8 cellular contexts compared by ENCODE assay signal in genomic region chr7:122143751-122144711, GRCh38. TPM values are rescaled to one million over a fixed set of nuclear protein-coding genes. Genes with fewer than 3 reads are reported as not detected.
DNase-seq lines count a peak whose midpoint lies in the region; ATAC-seq and TF ChIP-seq lines count a peak whose summit lies in the region.

Gene AASS (minus strand): TSS chr7:122144249. CDS start chr7:122133726, 10,523 bp downstream.

- no peaks in the 10 kb centered on the region for H3K27me3 ChIP-seq in skeletal muscle satellite cell (ENCODE audit: control insufficient read depth, insufficient read depth, low read length)

- peak; percentile 100 for ATAC-seq in HG02870 (IDR thresholded peaks at IDR 0.05; ENCODE audit: unreplicated experiment)

- DNase-seq in GM13976 (ENCODE audit: low spot score) (peak; percentile 82), NCI-H1930 (lab: John Stamatoyannopoulos, UW) (peak; percentile 84 to 88), caudate nucleus (lab: John Stamatoyannopoulos, UW) (peak; percentile 55 to 99 (median 96)), iPS-NIHi11 (ENCODE audit: low spot score) (peak; percentile 97), GF-D8 (lab: John Stamatoyannopoulos, UW) (no peak)
- peak; percentile 43 for DNase-seq in activated CD4-positive, CD25-positive, alpha-beta regulatory T cell treated with anti-CD3 and anti-CD28 coated beads, Interleukin-2, amount 50 U/mL, for 16 hours (ENCODE audit: low read depth, low spot score)

- H3K4me2 ChIP-seq in skeletal muscle satellite cell (ENCODE audit: low read length), result peak within 1 kb of the TSS; percentile 87

- H3K9ac ChIP-seq in skeletal muscle satellite cell (ENCODE audit: low read depth, low read length), result peak within 1 kb of the TSS; percentile 84

- peak within 1 kb of the TSS; percentile 87 for H3K27ac ChIP-seq in caudate nucleus (ENCODE audit: low read depth, low read length)

- peak within 1 kb of the TSS; percentile 88 for H3K4me3 ChIP-seq in skeletal muscle satellite cell (ENCODE audit: low read length)

- TF ChIP-seq CTCF in GM13976 (IDR thresholded peaks at IDR 0.05; ENCODE audit: borderline replicate concordance, control extremely low read depth, extremely low read depth, insufficient read depth, missing control alignments), result no peak

- in situ Hi-C loops in GM13976 (cut with MboI; ENCODE audit: low sequenced_read_pairs, unreplicated experiment), result no loop called here

- no peaks in the 10 kb centered on the region for H3K9me3 ChIP-seq in skeletal muscle satellite cell (replicated peaks; ENCODE audit: low read length)

- no peaks in the 10 kb centered on the region for H3K36me3 ChIP-seq in skeletal muscle satellite cell (ENCODE audit: insufficient read depth, low read length)

- peaks cover 10% of the 10 kb centered on the region for H3K4me1 ChIP-seq in skeletal muscle satellite cell (ENCODE audit: control insufficient read depth, insufficient read depth, low read length)

RNA-seq across cellular contexts. Expression of gene AASS, which starts in this region (rescaled TPM):
- 8.5 and 16.2 TPM in 2 replicates for total RNA-seq in skeletal muscle satellite cell (2012; rRNA removed)
